ENCODE assay signal across 9 cellular contexts in genomic region chr1:215543191-215543606, GRCh38. TPM values are rescaled to one million over a fixed set of nuclear protein-coding genes. Genes with fewer than 3 reads are reported as not detected.
DNase-seq lines count a peak whose midpoint lies in the region; ATAC-seq and TF ChIP-seq lines count a peak whose summit lies in the region.
"Had no signal": no experiment of that assay in that cellular context is flagged by ENCODE, and none has a peak within 500 bp of the region (broad histone marks: within the 10 kb centered on the region; RNA-seq: fewer than 3 reads in every experiment).

No MANE protein-coding gene starts in this region.

- no peaks in the 10 kb centered on the region for H3K36me3 Mint-ChIP-seq in effector memory CD8-positive, alpha-beta T cell (ENCODE audit: insufficient read depth)

- DNase-seq in stimulated activated naive CD8-positive, alpha-beta T cell treated with anti-CD3 and anti-CD28 coated beads, Interleukin-15, amount 100 ng/mL, for 72 hours = no peak
- no peak for DNase-seq in stimulated activated naive CD8-positive, alpha-beta T cell treated with anti-CD3 and anti-CD28 coated beads, Interleukin-15, Interleukin-2, amounts not matched to agents 100 U/mL and 50 U/mL, for 24 hours
- peak in 1 of 4 donors; percentile 34 for DNase-seq in body of pancreas
- no peak for DNase-seq in effector memory CD8-positive, alpha-beta T cell
- no peak for DNase-seq in NCI-H1048 (lab: John Stamatoyannopoulos, UW)
- no peak for DNase-seq in esophagus muscularis mucosa (ENCODE audit: extremely low spot score)

- H3K4me3 ChIP-seq in body of pancreas (no peak overlapping the region), esophagus muscularis mucosa (no peak overlapping the region)

- no peaks in the 10 kb centered on the region for H3K27me3 ChIP-seq in body of pancreas
- no peaks in the 10 kb centered on the region for H3K27me3 ChIP-seq in esophagus muscularis mucosa

- H3K9me3 ChIP-seq in body of pancreas = no peaks in the 10 kb centered on the region
- H3K9me3 ChIP-seq in esophagus muscularis mucosa = peaks cover 0 to 11% (median 4%) of the 10 kb centered on the region in 4 donors

- no peak for TF ChIP-seq CTCF in body of pancreas (IDR thresholded peaks at IDR 0.05)
- no peak for TF ChIP-seq CTCF in esophagus muscularis mucosa (IDR thresholded peaks at IDR 0.05)

- H3K36me3 ChIP-seq in body of pancreas (replicated peaks in 1 of 2; ENCODE audit: insufficient read depth in 1 of 2, low read depth in 2 of 2) = no peaks in the 10 kb centered on the region
- H3K36me3 ChIP-seq in esophagus muscularis mucosa = no peaks in the 10 kb centered on the region

- peak; percentile 62 for ATAC-seq in stimulated activated naive CD8-positive, alpha-beta T cell treated with anti-CD3 and anti-CD28 coated beads, Interleukin-15, amount 100 ng/mL, for 72 hours
- no peak for ATAC-seq in stimulated activated naive CD8-positive, alpha-beta T cell treated with anti-CD3 and anti-CD28 coated beads, Interleukin-15, Interleukin-2, amounts not matched to agents 100 U/mL and 50 U/mL, for 24 hours
- ATAC-seq in HG03442 (IDR thresholded peaks at IDR 0.05; ENCODE audit: unreplicated experiment) (peak; percentile 98), body of pancreas (peak; percentile 90), GM19397 (IDR thresholded peaks at IDR 0.05; ENCODE audit: unreplicated experiment) (no peak)
- ATAC-seq in effector memory CD8-positive, alpha-beta T cell (replicated peaks) = no peak

- no peaks in the 10 kb centered on the region for H3K4me1 Mint-ChIP-seq in stimulated activated naive CD8-positive, alpha-beta T cell treated with anti-CD3 and anti-CD28 coated beads, Interleukin-15, amount 100 ng/mL, for 72 hours
- no peaks in the 10 kb centered on the region for H3K4me1 Mint-ChIP-seq in effector memory CD8-positive, alpha-beta T cell (ENCODE audit: low read depth in 2 of 2)
- H3K4me1 Mint-ChIP-seq: neural crest cell had no signal

- peaks cover 16% of the 10 kb centered on the region for H3K4me1 ChIP-seq in body of pancreas
- peaks cover 6 to 20% (median 19%) of the 10 kb centered on the region in 4 donors for H3K4me1 ChIP-seq in esophagus muscularis mucosa

- TF ChIP-seq POLR2A in body of pancreas (IDR thresholded peaks at IDR 0.05) (no peak), esophagus muscularis mucosa (IDR thresholded peaks at IDR 0.05; ENCODE audit: low read depth) (no peak)

- no peak for TF ChIP-seq EP300 in esophagus muscularis mucosa (IDR thresholded peaks at IDR 0.05)

- peaks cover 18% of the 10 kb centered on the region for H3K27me3 Mint-ChIP-seq in stimulated activated naive CD8-positive, alpha-beta T cell treated with anti-CD3 and anti-CD28 coated beads, Interleukin-15, amount 100 ng/mL, for 72 hours
- H3K27me3 Mint-ChIP-seq in effector memory CD8-positive, alpha-beta T cell = no peaks in the 10 kb centered on the region

- 35 to 62% methylated on average over 2 of the region's 2 CpGs for WGBS in body of pancreas, 2 donors
- 60% methylated on average over 2 of the region's 2 CpGs for WGBS in esophagus muscularis mucosa

- H3K27ac ChIP-seq in body of pancreas (peak overlapping the region in 3 of 4 donors; percentile 3 to 60 (median 39)), esophagus muscularis mucosa (replicated peaks in 1 of 4) (no peak overlapping the region)

- intact Hi-C loops in body of pancreas (cut with DNase I) (no loop called here), esophagus muscularis mucosa (cut with DNase I) (no loop called here)

- no peak overlapping the region for H3K4me3 Mint-ChIP-seq in stimulated activated naive CD8-positive, alpha-beta T cell treated with anti-CD3 and anti-CD28 coated beads, Interleukin-15, amount 100 ng/mL, for 72 hours
- no peak overlapping the region for H3K4me3 Mint-ChIP-seq in effector memory CD8-positive, alpha-beta T cell
- H3K4me3 Mint-ChIP-seq: neural crest cell had no signal

- H3K9me3 Mint-ChIP-seq in stimulated activated naive CD8-positive, alpha-beta T cell treated with anti-CD3 and anti-CD28 coated beads, Interleukin-15, amount 100 ng/mL, for 72 hours = peaks cover 0 to 7% of the 10 kb centered on the region in 2 donors
- H3K9me3 Mint-ChIP-seq in effector memory CD8-positive, alpha-beta T cell = peaks cover 0 to 1% of the 10 kb centered on the region in 2 donors
- H3K9me3 Mint-ChIP-seq: neural crest cell had no signal

- H3K27ac Mint-ChIP-seq in stimulated activated naive CD8-positive, alpha-beta T cell treated with anti-CD3 and anti-CD28 coated beads, Interleukin-15, amount 100 ng/mL, for 72 hours = no peak overlapping the region
- no peak overlapping the region for H3K27ac Mint-ChIP-seq in effector memory CD8-positive, alpha-beta T cell

RNA-seq across cellular contexts. Expression of gene KCTD3, which starts 23.9 kb away (rescaled TPM):
- total RNA-seq in body of pancreas (10 to 100 TPM; 31.6 to 38.7 TPM), esophagus muscularis mucosa (10 to 100 TPM; 61.0 to 80.5 (median 65.2) TPM)

Comparison
In these comparisons a context has a peak if more than half of its experiments do, and no peak if none do; other contexts are left out.
1. ATAC-seq: peak in stimulated activated naive CD8-positive, alpha-beta T cell treated with anti-CD3 and anti-CD28 coated beads, Interleukin-15, amount 100 ng/mL, for 72 hours (single experiment), HG03442 (single experiment) and body of pancreas (single experiment); none in stimulated activated naive CD8-positive, alpha-beta T cell treated with anti-CD3 and anti-CD28 coated beads, Interleukin-15, Interleukin-2, amounts not matched to agents 100 U/mL and 50 U/mL, for 24 hours (single experiment), effector memory CD8-positive, alpha-beta T cell (single experiment) and GM19397 (single experiment).
2. H3K27ac ChIP-seq: peak in body of pancreas (3 of 4); none in esophagus muscularis mucosa (0 of 4).